In the genomic region with DNA sequence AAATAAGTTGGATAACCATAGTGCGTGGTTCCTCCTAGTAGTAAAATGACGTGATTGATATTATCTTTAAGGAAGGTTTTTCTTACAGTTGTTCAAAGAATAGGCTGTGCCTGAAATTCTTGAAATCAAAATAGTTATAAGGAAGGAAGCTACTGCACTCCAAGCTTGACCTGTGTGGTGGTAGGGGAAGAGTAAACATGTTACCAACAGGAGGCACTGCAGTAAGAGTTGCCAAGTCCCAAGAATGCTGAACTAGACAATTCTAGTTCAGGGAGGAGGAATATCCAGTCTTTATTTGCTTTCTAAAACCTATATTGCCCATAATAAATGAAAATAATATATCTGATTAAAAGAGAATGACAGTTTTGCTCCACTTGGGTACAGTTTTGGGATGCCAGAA, we compare ENCODE assay signal across 1 cellular context.
TF ChIP-seq lines count a peak whose summit lies in the region.

No MANE protein-coding gene starts in this region.

TF ChIP-seq in WTC11, 78 proteins besides CTCF, POLR2A, EP300 and RAD21 (continued from another document):
- TF ChIP-seq EMX1 (CRISPR knock-in tag; IDR thresholded peaks at IDR 0.05) (no peak), ZNF263 (CRISPR knock-in tag; IDR thresholded peaks at IDR 0.05; ENCODE audit: low read depth) (no peak), TEAD4 (CRISPR knock-in tag; IDR thresholded peaks at IDR 0.05) (no peak), HMGA2 (CRISPR knock-in tag; IDR thresholded peaks at IDR 0.05) (no peak), NR3C1 (CRISPR knock-in tag; conservative IDR thresholded peaks at IDR 0.05; ENCODE audit: low read depth) (no peak)
- TF ChIP-seq, protein P1, sequence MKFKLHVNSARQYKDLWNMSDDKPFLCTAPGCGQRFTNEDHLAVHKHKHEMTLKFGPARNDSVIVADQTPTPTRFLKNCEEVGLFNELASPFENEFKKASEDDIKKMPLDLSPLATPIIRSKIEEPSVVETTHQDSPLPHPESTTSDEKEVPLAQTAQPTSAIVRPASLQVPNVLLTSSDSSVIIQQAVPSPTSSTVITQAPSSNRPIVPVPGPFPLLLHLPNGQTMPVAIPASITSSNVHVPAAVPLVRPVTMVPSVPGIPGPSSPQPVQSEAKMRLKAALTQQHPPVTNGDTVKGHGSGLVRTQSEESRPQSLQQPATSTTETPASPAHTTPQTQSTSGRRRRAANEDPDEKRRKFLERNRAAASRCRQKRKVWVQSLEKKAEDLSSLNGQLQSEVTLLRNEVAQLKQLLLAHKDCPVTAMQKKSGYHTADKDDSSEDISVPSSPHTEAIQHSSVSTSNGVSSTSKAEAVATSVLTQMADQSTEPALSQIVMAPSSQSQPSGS (CRISPR knock-in tag; IDR thresholded peaks at IDR 0.05; ENCODE audit: borderline replicate concordance, low read depth) = no peak
TF ChIP-seq in WTC11: peak in this region for 0.
